Comparison of ENCODE assay signal across 21 cellular contexts in the genomic region with DNA sequence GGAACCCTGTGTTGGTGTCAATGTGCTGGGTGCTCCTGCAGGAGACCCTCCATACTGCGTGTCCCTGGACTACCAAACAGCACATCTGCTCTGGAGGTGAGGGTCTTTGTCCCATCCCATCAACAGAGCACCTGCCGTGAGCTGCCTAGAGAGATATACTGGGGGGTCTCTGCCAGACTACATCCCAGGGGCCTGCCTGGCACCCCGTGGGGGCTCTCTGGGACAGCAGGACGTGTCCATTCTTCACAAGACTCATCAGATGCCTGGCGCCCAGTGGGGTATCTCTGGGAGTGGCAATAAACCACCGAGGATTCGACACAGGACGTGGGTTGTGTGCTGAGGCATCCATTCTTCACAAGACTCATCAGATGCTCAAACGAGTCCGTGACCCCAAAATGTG. TPM values are rescaled to one million over a fixed set of nuclear protein-coding genes. Genes with fewer than 3 reads are reported as not detected.
"Had no signal": no experiment of that assay in that cellular context is flagged by ENCODE, and none has a peak within 500 bp of the region (broad histone marks: within the 10 kb centered on the region; RNA-seq: fewer than 3 reads in every experiment).

No MANE protein-coding gene starts in this region.

- H3K27ac ChIP-seq: Peyer's patch, RWPE1 had no signal

- H3K36me3 ChIP-seq: Peyer's patch had no signal

- DNase-seq: activated B cell treated with CpG ODN at 0.5 μM for 24 hours; activated CD4-positive, alpha-beta T cell treated with anti-CD3 and anti-CD28 coated beads for 1 hour; activated CD4-positive, alpha-beta T cell treated with anti-CD3 and anti-CD28 coated beads, Interleukin-2, amount 10 ng/mL, durations not matched to agents 24 days and 14 days; activated CD4-positive, alpha-beta T cell treated with anti-CD3 and anti-CD28 coated beads, Interleukin-2, amount 50 U/mL, for 48 hours; activated CD8-positive, alpha-beta memory T cell treated with anti-CD3 and anti-CD28 coated beads, Interleukin-2, amount 10 ng/mL, durations not matched to agents 7 days and 5 days; activated effector memory CD4-positive, alpha-beta T cell treated with Interleukin-2 at 50 U/mL for 16 hours; activated naive CD4-positive, alpha-beta T cell; activated T-cell treated with anti-CD3 and anti-CD28 coated beads, Interleukin-2, amount 50 U/mL, for 24 hours; MM.1S; NCI-H1105; NCI-H1436; NCI-H1694 treated with DMSO at 0.1 percent for 48 hours; NCI-H2081; NCI-H510A treated with DMSO at 0.1 percent for 48 hours; NCI-H69; Peyer's patch; SHP77 treated with DMSO at 0.1 percent for 48 hours had no signal

- H3K4me1 ChIP-seq: Peyer's patch had no signal

- H3K9me3 ChIP-seq: Peyer's patch had no signal

- H3K4me3 ChIP-seq: K562, Peyer's patch had no signal

- FAIRE-seq: astrocyte, K562 had no signal

- ATAC-seq: activated CD8-positive, alpha-beta memory T cell treated with anti-CD3 and anti-CD28 coated beads, Interleukin-2, amount 10 ng/mL, durations not matched to agents 7 days and 5 days; K562 had no signal

- H3K27me3 ChIP-seq: Peyer's patch had no signal

RNA-seq across cellular contexts. Expression of gene SHANK2, which starts 42.7 kb away (rescaled TPM):
- total RNA-seq: activated CD4-positive, alpha-beta T cell treated with anti-CD3 and anti-CD28 coated beads, Interleukin-2, amount 10 ng/mL, durations not matched to agents 24 days and 14 days; activated CD8-positive, alpha-beta memory T cell treated with anti-CD3 and anti-CD28 coated beads, Interleukin-2, amount 10 ng/mL, durations not matched to agents 7 days and 5 days; activated T-helper 1 cell treated with anti-CD3 and anti-CD28 coated beads, Interleukin-12 subunit alpha, Interleukin-12 subunit beta, Interleukin-2, Interleukin-4 antibody, amounts not matched to agents 30 ng/mL and 10 ng/mL and 1 ng/mL, durations not matched to agents 14 hours and 24 hours and 36 hours had no signal
